8 cellular contexts compared by ENCODE assay signal in genomic region chr11:43358308-43358669, GRCh38. TPM values are rescaled to one million over a fixed set of nuclear protein-coding genes. Genes with fewer than 3 reads are reported as not detected.
A peak's percentile ranks its signal among the peaks of the same experiment; 100 is the strongest.
DNase-seq lines count a peak whose midpoint lies in the region; TF ChIP-seq lines count a peak whose summit lies in the region.

No MANE protein-coding gene starts in this region.

- peak overlapping the region; percentile 88 for H2AFZ ChIP-seq in mammary epithelial cell (ENCODE audit: low read depth, low read length)

- H3K9ac ChIP-seq in HUES64 (ENCODE audit: low read depth, low read length) (peak overlapping the region; percentile 96), mammary epithelial cell (ENCODE audit: insufficient read depth, low read length) (peak overlapping the region; percentile 81)

- H3K27me3 ChIP-seq in HUES64 (ENCODE audit: insufficient read depth, low read length): no peaks in the 10 kb centered on the region
- H3K27me3 ChIP-seq in mammary epithelial cell (ENCODE audit: insufficient read depth, low read length): no peaks in the 10 kb centered on the region

- H3K27ac Mint-ChIP-seq in mesothelial cell of epicardium: peak overlapping the region; percentile 100

- H3K36me3 ChIP-seq in HUES64 (ENCODE audit: insufficient read depth, low read length) (0 out of 2 replicates have a peak, but pooled peaks cover 7% of the 10 kb centered on the region), mammary epithelial cell (ENCODE audit: insufficient read depth, low read length) (no peaks in the 10 kb centered on the region)

- peak overlapping the region; percentile 78 for H3K4me3 ChIP-seq in HUES64 (ENCODE audit: low read length)
- H3K4me3 ChIP-seq in mammary epithelial cell (replicated peaks in 1 of 3; ENCODE audit: insufficient read depth in 1 of 3, low read depth in 2 of 3, low read length in 3 of 3): peak overlapping the region; percentile 73 to 99 (median 87)

- H3K4me1 Mint-ChIP-seq in mesothelial cell of epicardium: peaks cover 27% of the 10 kb centered on the region

- H3K9me3 ChIP-seq in HUES64 (ENCODE audit: insufficient read depth, low read depth, low read length) (no peaks in the 10 kb centered on the region), mammary epithelial cell (replicated peaks; ENCODE audit: insufficient read depth, low read length) (no peaks in the 10 kb centered on the region)

- peak overlapping the region; percentile 94 for H3K4me2 ChIP-seq in mammary epithelial cell (ENCODE audit: insufficient read depth, low read depth, low read length)

- H3K27ac ChIP-seq in HUES64 (ENCODE audit: low read depth, low read length) (peak overlapping the region; percentile 14; the same call in 1 of the 2 replicates), mammary epithelial cell (ENCODE audit: insufficient read depth, low read depth, low read length) (peak overlapping the region; percentile 77)

- H4K20me1 ChIP-seq in mammary epithelial cell (ENCODE audit: insufficient read depth, low read length): no peaks in the 10 kb centered on the region

- WGBS in HUES64: 37% methylated on average over 7 of the region's 7 CpGs
- WGBS in mammary epithelial cell (ENCODE audit: low coverage, missing lambda C conversion rate): 1% methylated on average over 7 of the region's 7 CpGs

- CTCF ChIA-PET in mammary epithelial cell (lab: Charles Lee; ENCODE audit: low non-redundant PET): interaction anchor here (0.6 kb wide), 1 partner anchor 444 kb away, joined by 3 read pairs; no protein-coding TSS in a partner anchor

- dilution Hi-C loops in mammary epithelial cell (cut with HindIII; ENCODE audit: low sequenced_read_pairs): no loop called here

- peaks cover 45% of the 10 kb centered on the region for H3K79me2 ChIP-seq in mammary epithelial cell (ENCODE audit: insufficient read depth, low read length)

- TSS peak; percentile 91 for BruUV-seq in mammary epithelial cell (replicated peaks; lab: Mats Ljungman, UMichigan)

- peak overlapping the region; percentile 99 for H3K4me3 Mint-ChIP-seq in mesothelial cell of epicardium

- TF ChIP-seq CTCF in mammary epithelial cell (conservative IDR thresholded peaks at IDR 0.05 in 1 of 2, IDR thresholded peaks at IDR 0.05 in 1 of 2; ENCODE audit: extremely low read depth in 1 of 2, insufficient read depth in 1 of 2, low read depth in 1 of 2, low read length in 2 of 2): no peak
- no peak for TF ChIP-seq CTCF in mesothelial cell of epicardium (IDR thresholded peaks at IDR 0.05; ENCODE audit: unreplicated experiment)

- no peaks in the 10 kb centered on the region for H3K27me3 Mint-ChIP-seq in mesothelial cell of epicardium (ENCODE audit: low read depth)

- no peaks in the 10 kb centered on the region for H3K9me3 Mint-ChIP-seq in mesothelial cell of epicardium

- DNase-seq in AG20443 (ENCODE audit: low spot score): peak; percentile 14
- DNase-seq in mammary epithelial cell: no peak
- DNase-seq in mesothelial cell of epicardium (ENCODE audit: low spot score in 2 of 2, unreplicated experiment in 2 of 2): no peak
- DNase-seq in activated effector memory CD4-positive, alpha-beta T cell treated with Interleukin-2 at 50 U/mL for 16 hours: no peak
- DNase-seq in NCI-H526 (lab: John Stamatoyannopoulos, UW): no peak
- DNase-seq in mucosa of gallbladder (ENCODE audit: low spot score): no peak
- DNase-seq in stimulated activated CD4-positive, alpha-beta T cell treated with anti-CD3 and anti-CD28 coated beads, Interleukin-2, amount 100 ng/mL, for 24 hours: no peak

- H3K4me1 ChIP-seq in HUES64 (ENCODE audit: insufficient read depth, low read length) (peaks cover 19% of the 10 kb centered on the region), mammary epithelial cell (ENCODE audit: insufficient read depth, low read length) (peaks cover 18% of the 10 kb centered on the region)

- no peaks in the 10 kb centered on the region for H3K36me3 Mint-ChIP-seq in mesothelial cell of epicardium

- in situ Hi-C loops in mammary epithelial cell (cut with MboI; ENCODE audit: low sequenced_read_pairs in 2 of 2): no loop called here

- intact Hi-C loops in mammary epithelial cell (cut with micrococcal nuclease): no loop called here

RNA-seq across cellular contexts. Expression of gene TTC17, which starts 0.4 kb away (rescaled TPM):
- polyA plus RNA-seq in HUES64 (2013, experiment 1 of 2): 36.8 TPM
- 47.2 TPM for polyA plus RNA-seq in HUES64 (2013, experiment 2 of 2)
- total RNA-seq in mammary epithelial cell (10 to 100 TPM; 62.5 to 63.5 TPM), mesothelial cell of epicardium (135 to 147 TPM (median 143 TPM) in 3 replicates), mucosa of gallbladder (72.3 TPM)
- polyA plus RNA-seq in mammary epithelial cell: 34.0 TPM
- polyA minus RNA-seq in mammary epithelial cell: 37.2 TPM

RNA-seq across cellular contexts. Expression of gene API5, which starts 46.5 kb away (rescaled TPM):
- polyA plus RNA-seq in HUES64 (2013, experiment 1 of 2): 107 TPM
- 116 TPM for polyA plus RNA-seq in HUES64 (2013, experiment 2 of 2)
- total RNA-seq in mammary epithelial cell (100 to 1,000 TPM in 1 of 2 donors, 10 to 100 TPM in 1; 85.5 to 119 TPM), mesothelial cell of epicardium (77.8 to 83.7 TPM (median 78.5 TPM) in 3 replicates), mucosa of gallbladder (89.1 TPM)
- polyA plus RNA-seq in mammary epithelial cell: 50.5 TPM
- 72.7 TPM for polyA minus RNA-seq in mammary epithelial cell
